8 cellular contexts compared by ENCODE assay signal in genomic region chr19:18152444-18152816, GRCh38. TPM values are rescaled to one million over a fixed set of nuclear protein-coding genes. Genes with fewer than 3 reads are reported as not detected.
A peak's percentile ranks its signal among the peaks of the same experiment; 100 is the strongest.
DNase-seq lines count a peak whose midpoint lies in the region; TF ChIP-seq lines count a peak whose summit lies in the region.

No MANE protein-coding gene starts in this region.

- peak overlapping the region; percentile 92 for H3K9ac ChIP-seq in neural cell (ENCODE audit: low read length)

- H3K4me3 ChIP-seq in H7 (ENCODE audit: insufficient read depth, low read depth, low read length), result peak overlapping the region; percentile 64
- H3K4me3 ChIP-seq in foreskin fibroblast (ENCODE audit: low read depth in 1 of 2, low read length in 2 of 2), result peak overlapping the region; percentile 36 to 69
- peak overlapping the region; percentile 96 for H3K4me3 ChIP-seq in neural cell (ENCODE audit: low read length)
- H3K4me3 ChIP-seq in stomach, result peak overlapping the region; percentile 71 to 91 (median 84)

- TF ChIP-seq RAD21 in neural cell (conservative IDR thresholded peaks at IDR 0.05), result peak; percentile 65

- peak overlapping the region; percentile 34 for H3K4me2 ChIP-seq in neural cell (ENCODE audit: low read length)

- no peak for TF ChIP-seq EP300 in neural cell (conservative IDR thresholded peaks at IDR 0.05; ENCODE audit: poor library complexity, severe bottlenecking)
- no peak for TF ChIP-seq EP300 in stomach (IDR thresholded peaks at IDR 0.05)

- H3K4me1 ChIP-seq in stomach, result peaks cover 42 to 55% (median 52%) of the 10 kb centered on the region in 4 donors

- H3K9me3 ChIP-seq in neural cell (ENCODE audit: low read length) (no peaks in the 10 kb centered on the region), stomach (no peaks in the 10 kb centered on the region)

- no peaks in the 10 kb centered on the region for H3K9me2 ChIP-seq in neural cell (ENCODE audit: insufficient read depth, low read length)

- peak overlapping the region; percentile 52 for H2AFZ ChIP-seq in neural cell (ENCODE audit: low read depth, low read length)

- H3F3A ChIP-seq in neural cell (ENCODE audit: insufficient read depth, low read length, poor library complexity, severe bottlenecking), result no peaks in the 10 kb centered on the region

- DNase-seq in GDM1 (lab: John Stamatoyannopoulos, UW), result peak; percentile 96
- DNase-seq in H7, result peak; percentile 99
- DNase-seq in LoVo (ENCODE audit: low spot score), result peak; percentile 96
- peak; percentile 46 for DNase-seq in activated gamma-delta T cell (lab: John Stamatoyannopoulos, UW)
- DNase-seq in foreskin fibroblast, result peak; percentile 94 to 98
- DNase-seq in stomach, result peak; percentile 97

- H3K27me3 ChIP-seq in H7 (ENCODE audit: control insufficient read depth, insufficient read depth, low read length), result no peaks in the 10 kb centered on the region
- no peaks in the 10 kb centered on the region for H3K27me3 ChIP-seq in neural cell (ENCODE audit: insufficient read depth, low read depth, low read length)
- no peaks in the 10 kb centered on the region for H3K27me3 ChIP-seq in stomach

- peak; percentile 54 for TF ChIP-seq CTCF in foreskin fibroblast (IDR thresholded peaks at IDR 0.05; ENCODE audit: low read depth, low read length)
- peak; percentile 99 for TF ChIP-seq CTCF in neural cell (IDR thresholded peaks at IDR 0.05; ENCODE audit: poor library complexity, severe bottlenecking)
- TF ChIP-seq CTCF in stomach (IDR thresholded peaks at IDR 0.05), result peak in 4 of 7 experiments; percentile 16 to 54 (median 42)

- TF ChIP-seq POLR2A in Raji (IDR thresholded peaks at IDR 0.05; ENCODE audit: insufficient read depth, low read depth, low read length), result peak; percentile 44; the same call in 1 of the 2 replicates
- no peak for TF ChIP-seq POLR2A in stomach (IDR thresholded peaks at IDR 0.05)

- peaks cover 4% of the 10 kb centered on the region for H3K36me3 ChIP-seq in H7 (replicated peaks; ENCODE audit: control insufficient read depth, insufficient read depth, low read length)
- H3K36me3 ChIP-seq in neural cell (ENCODE audit: insufficient read depth, low read length), result no peaks in the 10 kb centered on the region
- peaks cover 0 to 38% (median 25%) of the 10 kb centered on the region in 4 donors for H3K36me3 ChIP-seq in stomach

- H3K79me2 ChIP-seq in neural cell (replicated peaks; ENCODE audit: insufficient read depth, low read length), result peaks cover 5% of the 10 kb centered on the region

- 0 to 1% (median 0%) methylated on average over 21 of the region's 21 CpGs for WGBS in stomach, 5 donors

- intact Hi-C loops in stomach (cut with DNase I; ENCODE audit: low total_unique reads), result no loop called here

- H3K27ac ChIP-seq in neural cell (ENCODE audit: low read length) (peak overlapping the region; percentile 96), stomach (peak overlapping the region; percentile 72 to 97 (median 93))

- H4K20me1 ChIP-seq in neural cell (ENCODE audit: insufficient read depth), result no peaks in the 10 kb centered on the region

TF ChIP-seq in neural cell, 6 proteins besides CTCF, POLR2A, EP300 and RAD21:
- no peak for TF ChIP-seq POLR2AphosphoS5 (IDR thresholded peaks at IDR 0.05)
- TF ChIP-seq MXI1 (conservative IDR thresholded peaks at IDR 0.05; ENCODE audit: poor library complexity, severe bottlenecking), result peak; percentile 41
- no peak for TF ChIP-seq TAF1 (IDR thresholded peaks at IDR 0.05; ENCODE audit: low read depth)
- TF ChIP-seq EZH2 (IDR thresholded peaks at IDR 0.05; ENCODE audit: borderline replicate concordance, insufficient read depth, low read length, poor library complexity, severe bottlenecking), result no peak
- peak; percentile 72 for TF ChIP-seq SMC3 (conservative IDR thresholded peaks at IDR 0.05; ENCODE audit: poor library complexity)
- peak; percentile 47 for TF ChIP-seq REST (IDR thresholded peaks at IDR 0.05; ENCODE audit: borderline replicate concordance)

RNA-seq across cellular contexts. Expression of gene PIK3R2, which starts 0.5 kb away (rescaled TPM):
- total RNA-seq in H7 (2014; rRNA removed; shearing (Covaris generic)), result 26.7 and 29.0 TPM in 2 replicates
- polyA plus RNA-seq in neural cell (14.8 and 19.1 TPM in 2 replicates), stomach (1 to 10 TPM; 2.0 to 5.5 (median 2.6) TPM)
- polyA minus RNA-seq in neural cell, result 33.1 and 35.4 TPM in 2 replicates
- total RNA-seq in stomach, result 100 to 1,000 TPM in 1 of 5 donors, 10 to 100 TPM in 3, 1 to 10 TPM in 1; 6.6 to 490 (median 22.2) TPM

RNA-seq across cellular contexts. Expression of gene IFI30, which starts 21.2 kb away (rescaled TPM):
- total RNA-seq in H7 (2014; rRNA removed; shearing (Covaris generic)), result 47.3 and 53.4 TPM in 2 replicates
- 0.82 TPM in 1 of 2 replicates, not detected in the other for polyA plus RNA-seq in neural cell
- not detected in 2 replicates for polyA minus RNA-seq in neural cell
- total RNA-seq in stomach, result 100 to 1,000 TPM in 1 of 5 donors, 10 to 100 TPM in 3, not detected in 1; 37.3 to 199 (median 43.9) TPM
- 100 to 1,000 TPM in 1 of 3 donors, 10 to 100 TPM in 2; 53.2 to 103 (median 82.9) TPM for polyA plus RNA-seq in stomach

RNA-seq across cellular contexts. Expression of gene MPV17L2, which starts 40.6 kb away (rescaled TPM):
- 29.2 and 45.0 TPM in 2 replicates for total RNA-seq in H7 (2014; rRNA removed; shearing (Covaris generic))
- polyA plus RNA-seq in neural cell (17.7 and 23.8 TPM in 2 replicates), stomach (10 to 100 TPM; 11.6 to 15.4 (median 13.3) TPM)
- polyA minus RNA-seq in neural cell, result 8.1 and 10.0 TPM in 2 replicates
- total RNA-seq in stomach, result 100 to 1,000 TPM in 1 of 5 donors, 10 to 100 TPM in 2, 1 to 10 TPM in 2; 5.9 to 200 (median 13.0) TPM

RNA-seq across cellular contexts. Expression of gene RAB3A, which starts 51.4 kb away (rescaled TPM):
- total RNA-seq in H7 (2014; rRNA removed; shearing (Covaris generic)), result 6.1 and 8.6 TPM in 2 replicates
- 32.3 and 49.4 TPM in 2 replicates for polyA plus RNA-seq in neural cell
- 48.0 and 61.0 TPM in 2 replicates for polyA minus RNA-seq in neural cell
- total RNA-seq in stomach, result 1 to 10 TPM in 3 of 5 donors, under 1 TPM in 1, not detected in 1; 0.87 to 2.2 (median 1.7) TPM
- polyA plus RNA-seq in stomach, result 1 to 10 TPM; 1.4 to 2.2 (median 2.0) TPM

RNA-seq across cellular contexts. Expression of gene MAST3, which starts 54.9 kb away (rescaled TPM):
- 2.4 and 4.0 TPM in 2 replicates for total RNA-seq in H7 (2014; rRNA removed; shearing (Covaris generic))
- polyA plus RNA-seq in neural cell (2.3 and 2.4 TPM in 2 replicates), stomach (1 to 10 TPM; 1.8 to 4.0 (median 1.9) TPM)
- 3.9 and 5.4 TPM in 2 replicates for polyA minus RNA-seq in neural cell
- 10 to 100 TPM in 3 of 5 donors, 1 to 10 TPM in 2; 1.7 to 29.0 (median 10.7) TPM for total RNA-seq in stomach

Comparison
In these comparisons a context has a peak if more than half of its experiments do, and no peak if none do; other contexts are left out.
1. Peak in every context shown above with its lines: DNase-seq, H3K4me3 ChIP-seq and H3K27ac ChIP-seq.
2. DNase-seq: peak in every context shown above with its lines; median percentile 99 in H7; 97 in stomach; 96 in GDM1; 96 in LoVo; 96 in foreskin fibroblast; 46 in activated gamma-delta T cell.
3. CTCF ChIP-seq: peak in every context shown above with its lines; median percentile 99 in neural cell; 54 in foreskin fibroblast; 42 in stomach.